ENCODE assay signal across 8 cellular contexts in the genomic region with DNA sequence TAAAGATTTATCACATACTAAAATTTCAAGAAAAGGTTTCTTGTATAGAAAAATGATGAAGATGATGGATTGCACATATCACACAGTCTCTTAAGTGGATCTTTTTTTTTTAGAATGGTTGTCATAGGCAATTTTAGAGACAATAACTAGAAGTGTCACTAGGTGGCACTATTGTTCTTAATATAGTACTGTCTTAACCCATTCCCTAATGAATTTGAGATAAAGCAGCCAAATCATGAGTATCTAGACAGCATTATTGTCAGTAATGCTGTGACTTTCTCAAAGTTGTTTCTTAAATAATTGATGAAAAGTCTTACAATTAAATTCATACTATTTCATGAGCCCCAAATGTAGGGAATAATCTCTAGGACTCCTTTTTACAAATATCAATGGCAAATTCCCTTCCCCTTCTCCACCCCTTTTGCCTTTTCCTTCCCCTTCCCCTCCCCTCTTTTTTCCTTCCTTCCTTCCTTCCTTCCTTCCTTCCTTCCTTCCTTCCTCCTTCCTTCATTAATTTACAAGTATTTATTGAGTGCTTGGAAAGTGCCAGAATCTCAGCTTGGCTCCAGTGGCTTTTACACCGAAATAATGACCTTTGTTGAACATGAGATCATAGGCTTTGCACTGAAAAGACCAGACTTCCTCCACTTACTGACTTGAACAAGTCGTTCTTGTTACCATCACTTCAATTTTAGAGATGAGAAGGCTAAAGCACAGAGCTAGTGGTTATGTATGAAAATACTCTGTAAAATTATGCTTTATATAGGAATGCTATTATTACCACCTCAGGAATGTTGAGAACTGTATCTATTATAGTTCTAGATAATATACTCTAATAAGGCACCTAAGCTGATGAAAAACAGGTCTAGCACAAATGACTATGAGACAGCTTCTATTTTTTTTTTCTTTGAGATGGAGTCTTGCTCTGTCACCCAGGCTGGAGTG. TPM values are rescaled to one million over a fixed set of nuclear protein-coding genes. Genes with fewer than 3 reads are reported as not detected.
DNase-seq lines count a peak whose midpoint lies in the region; ATAC-seq and TF ChIP-seq lines count a peak whose summit lies in the region.

No MANE protein-coding gene starts in this region.

- H3K36me3 ChIP-seq in HCT116 (ENCODE audit: control insufficient read depth in 1 of 2, insufficient read depth in 2 of 2, low read length in 2 of 2) (peaks cover 15% of the 10 kb centered on the region in 2 experiments), cardiac muscle cell (peaks cover 11% of the 10 kb centered on the region)

- H3K9me2 ChIP-seq in HCT116 (ENCODE audit: insufficient read depth): no peaks in the 10 kb centered on the region

- BruUV-seq in HCT116 (replicated peaks; lab: Mats Ljungman, UMichigan): no TSS peak

- TF ChIP-seq CTCF in HCT116 (IDR thresholded peaks at IDR 0.05 in 2 of 3, conservative IDR thresholded peaks at IDR 0.05 in 1 of 3; ENCODE audit: borderline replicate concordance in 1 of 3, insufficient read depth in 1 of 3, low read depth in 2 of 3, low read length in 2 of 3): peak; percentile 45 to 75 (median 74)
- peak; percentile 42 for TF ChIP-seq CTCF in cardiac muscle cell (IDR thresholded peaks at IDR 0.05; ENCODE audit: low read depth, low read length)

- POLR2A ChIA-PET in HCT116 (lab: Charles Lee): no interaction called here

- H3K27me3 ChIP-seq in HCT116 (ENCODE audit: insufficient read depth, low read length) (no peaks in the 10 kb centered on the region), cardiac muscle cell (no peaks in the 10 kb centered on the region)

- intact Hi-C loops in HCT116 (cut with micrococcal nuclease): loop anchor here (1.0 to 5.0 kb wide), 7 partner anchors 173 to 787 kb away; no protein-coding TSS in a partner anchor
- intact Hi-C loops in activated T-helper 2 cell treated with anti-CD3 and anti-CD28 coated beads, Interferon-gamma antibody, Interleukin-2, Interleukin-4, amounts not matched to agents 10 μg/mL and 5 μg/mL and 100 μg/mL, durations not matched to agents 14 hours and 24 hours and 36 hours (cut with micrococcal nuclease): loop anchor here (1.0 to 10.0 kb wide), 7 partner anchors 15 to 713 kb away; no protein-coding TSS in a partner anchor

- H2AFZ ChIP-seq in HCT116 (ENCODE audit: low read depth, low read length, poor library complexity, severe bottlenecking): peak overlapping the region; percentile 19

- CTCF ChIA-PET in HCT116 (lab: Charles Lee): interaction anchor here (0.8 to 6.5 kb wide), 6 partner anchors 171 to 588 kb away, joined by 3 to 65 read pairs (median 7); no protein-coding TSS in a partner anchor

- peak; percentile 93 for TF ChIP-seq RAD21 in HCT116 (IDR thresholded peaks at IDR 0.05; ENCODE audit: low read depth)

- H3K36me3 Mint-ChIP-seq in activated T-helper 2 cell treated with anti-CD3 and anti-CD28 coated beads, Interferon-gamma antibody, Interleukin-2, Interleukin-4, amounts not matched to agents 10 μg/mL and 5 μg/mL and 100 μg/mL, durations not matched to agents 14 hours and 24 hours and 36 hours (ENCODE audit: low read depth): peaks cover 21% of the 10 kb centered on the region

- RAD21 ChIA-PET in HCT116 (lab: Charles Lee; ENCODE audit: low non-redundant PET in 1 of 2, low total read pairs in 2 of 2, uncharacterized antibody in 2 of 2, unreplicated experiment in 2 of 2): interaction anchor here (0.7 to 1.8 kb wide), 6 partner anchors 297 to 949 kb away, joined by 3 to 8 read pairs (median 4); no protein-coding TSS in a partner anchor

- no peak overlapping the region for H3K4me3 Mint-ChIP-seq in activated T-helper 2 cell treated with anti-CD3 and anti-CD28 coated beads, Interferon-gamma antibody, Interleukin-2, Interleukin-4, amounts not matched to agents 10 μg/mL and 5 μg/mL and 100 μg/mL, durations not matched to agents 14 hours and 24 hours and 36 hours (ENCODE audit: low read depth)

- H3K9me3 ChIP-seq in HCT116 (ENCODE audit: control insufficient read depth in 1 of 2, insufficient read depth in 1 of 2, low read depth in 1 of 2, low read length in 2 of 2) (no peaks in the 10 kb centered on the region), cardiac muscle cell (ENCODE audit: low read depth) (no peaks in the 10 kb centered on the region)

- H3K27me3 Mint-ChIP-seq in activated T-helper 2 cell treated with anti-CD3 and anti-CD28 coated beads, Interferon-gamma antibody, Interleukin-2, Interleukin-4, amounts not matched to agents 10 μg/mL and 5 μg/mL and 100 μg/mL, durations not matched to agents 14 hours and 24 hours and 36 hours (ENCODE audit: low read depth): no peaks in the 10 kb centered on the region

- H3K79me2 ChIP-seq in HCT116 (ENCODE audit: insufficient read depth, low read length): no peaks in the 10 kb centered on the region

- no peak for TF ChIP-seq POLR2A in HCT116 (IDR thresholded peaks at IDR 0.05; ENCODE audit: borderline replicate concordance, extremely low read depth, insufficient read depth, insufficient read length)

- no peak overlapping the region; the same call in 1 of the 2 replicates for H3K4me2 ChIP-seq in HCT116 (ENCODE audit: low read length)

- H3K27ac ChIP-seq in HCT116 (ENCODE audit: low read depth, low read length) (peak overlapping the region; percentile 11; the same call in 1 of the 2 replicates), cardiac muscle cell (peak overlapping the region; percentile 34)

- H3K4me3 ChIP-seq in HCT116 (replicated peaks in 1 of 2; ENCODE audit: low read depth in 1 of 2, low read length in 2 of 2) (no peak overlapping the region), cardiac muscle cell (no peak overlapping the region)

- peak; percentile 71 for ATAC-seq in HCT116

- H3K27ac Mint-ChIP-seq in activated T-helper 2 cell treated with anti-CD3 and anti-CD28 coated beads, Interferon-gamma antibody, Interleukin-2, Interleukin-4, amounts not matched to agents 10 μg/mL and 5 μg/mL and 100 μg/mL, durations not matched to agents 14 hours and 24 hours and 36 hours: peak overlapping the region; percentile 38

- H3K4me1 Mint-ChIP-seq in activated T-helper 2 cell treated with anti-CD3 and anti-CD28 coated beads, Interferon-gamma antibody, Interleukin-2, Interleukin-4, amounts not matched to agents 10 μg/mL and 5 μg/mL and 100 μg/mL, durations not matched to agents 14 hours and 24 hours and 36 hours (ENCODE audit: low read depth): peaks cover 5% of the 10 kb centered on the region

- H3K9me3 Mint-ChIP-seq in activated T-helper 2 cell treated with anti-CD3 and anti-CD28 coated beads, Interferon-gamma antibody, Interleukin-2, Interleukin-4, amounts not matched to agents 10 μg/mL and 5 μg/mL and 100 μg/mL, durations not matched to agents 14 hours and 24 hours and 36 hours: no peaks in the 10 kb centered on the region

- no peak overlapping the region for H3K9ac ChIP-seq in HCT116 (ENCODE audit: low read length)

- no peaks in the 10 kb centered on the region for H4K20me1 ChIP-seq in HCT116 (ENCODE audit: insufficient read depth)

- DNase-seq in DMS153 (lab: John Stamatoyannopoulos, UW) (peak; percentile 30), HCT116 (ENCODE audit: low read depth, low spot score) (peak; percentile 78), NCI-H2171 treated with DMSO at 0.1 percent for 48 hours (lab: John Stamatoyannopoulos, UW) (peak; percentile 81), cardiac muscle cell (ENCODE audit: low read depth in 1 of 2, low spot score in 1 of 2) (peak; percentile 85 to 88), putamen (ENCODE audit: low spot score) (peak; percentile 78), T1000 (lab: John Stamatoyannopoulos, UW) (no peak)
- DNase-seq in activated T-helper 2 cell treated with anti-CD3 and anti-CD28 coated beads, Interferon-gamma antibody, Interleukin-2, Interleukin-4, amounts not matched to agents 10 μg/mL and 5 μg/mL and 100 μg/mL, durations not matched to agents 14 hours and 24 hours and 36 hours (ENCODE audit: low spot score): no peak
- DNase-seq in activated CD4-positive, alpha-beta T cell treated with anti-CD3 and anti-CD28 coated beads for 48 hours: no peak

- peaks cover 15 to 40% of the 10 kb centered on the region in 2 experiments for H3K4me1 ChIP-seq in HCT116 (ENCODE audit: control insufficient read depth in 1 of 2, insufficient read depth in 2 of 2, low read length in 2 of 2)
- H3K4me1 ChIP-seq in cardiac muscle cell (ENCODE audit: low read depth): no peaks in the 10 kb centered on the region

TF ChIP-seq in HCT116, 20 proteins besides CTCF, POLR2A, EP300 and RAD21:
- no peak for TF ChIP-seq SP1 (IDR thresholded peaks at IDR 0.05; ENCODE audit: low read depth)
- TF ChIP-seq CEBPB (IDR thresholded peaks at IDR 0.05; ENCODE audit: low read depth): peak; percentile 12; the same call in 1 of the 2 replicates
- no peak for TF ChIP-seq POLR2AphosphoS5 (IDR thresholded peaks at IDR 0.05; ENCODE audit: low read depth, low read length)
- TF ChIP-seq JUND (IDR thresholded peaks at IDR 0.05): no peak

RNA-seq across cellular contexts. Expression of a gene that starts 19.8 kb away (rescaled TPM):
- 403 TPM for total RNA-seq in HCT116 (2021; ENCODE audit: unreplicated experiment)
- 450 and 510 TPM in 2 replicates for polyA plus RNA-seq in HCT116 (2012)
- 243 and 245 TPM in 2 replicates for total RNA-seq in activated T-helper 2 cell treated with anti-CD3 and anti-CD28 coated beads, Interferon-gamma antibody, Interleukin-2, Interleukin-4, amounts not matched to agents 10 μg/mL and 5 μg/mL and 100 μg/mL, durations not matched to agents 14 hours and 24 hours and 36 hours
- total RNA-seq in cardiac muscle cell: 74.8 and 137 TPM in 2 replicates
- 211 and 299 TPM in 2 replicates for polyA plus RNA-seq in cardiac muscle cell

RNA-seq across cellular contexts. Expression of a gene that starts 34.1 kb away (rescaled TPM):
- total RNA-seq in HCT116 (2021; ENCODE audit: unreplicated experiment): 314 TPM
- polyA plus RNA-seq in HCT116 (2012): 288 and 353 TPM in 2 replicates
- total RNA-seq in activated T-helper 2 cell treated with anti-CD3 and anti-CD28 coated beads, Interferon-gamma antibody, Interleukin-2, Interleukin-4, amounts not matched to agents 10 μg/mL and 5 μg/mL and 100 μg/mL, durations not matched to agents 14 hours and 24 hours and 36 hours: 396 and 397 TPM in 2 replicates
- 152 and 195 TPM in 2 replicates for total RNA-seq in cardiac muscle cell
- 321 and 420 TPM in 2 replicates for polyA plus RNA-seq in cardiac muscle cell

Comparison
In these comparisons a context has a peak if more than half of its experiments do, and no peak if none do; other contexts are left out.
1. DNase-seq: peak in DMS153 (single experiment), HCT116 (single experiment), NCI-H2171 treated with DMSO at 0.1 percent for 48 hours (single experiment), cardiac muscle cell (2 of 2) and putamen (single experiment); none in activated T-helper 2 cell treated with anti-CD3 and anti-CD28 coated beads, Interferon-gamma antibody, Interleukin-2, Interleukin-4, amounts not matched to agents 10 μg/mL and 5 μg/mL and 100 μg/mL, durations not matched to agents 14 hours and 24 hours and 36 hours (single experiment), T1000 (single experiment) and activated CD4-positive, alpha-beta T cell treated with anti-CD3 and anti-CD28 coated beads for 48 hours (single experiment).